27 cellular contexts compared by ENCODE assay signal in genomic region chr12:87982208-87982607, GRCh38. TPM values are rescaled to one million over a fixed set of nuclear protein-coding genes. Genes with fewer than 3 reads are reported as not detected.
DNase-seq lines count a peak whose midpoint lies in the region; ATAC-seq and TF ChIP-seq lines count a peak whose summit lies in the region.
"Had no signal": no experiment of that assay in that cellular context is flagged by ENCODE, and none has a peak within 500 bp of the region (broad histone marks: within the 10 kb centered on the region; RNA-seq: fewer than 3 reads in every experiment).

No MANE protein-coding gene starts in this region.

- intact Hi-C loops in left ventricle myocardium inferior (cut with micrococcal nuclease) = no loop called here

- H3K4me3 Mint-ChIP-seq in CD8-positive, alpha-beta memory T cell = no peak overlapping the region
- H3K4me3 Mint-ChIP-seq: CD4-positive, CD25-positive, alpha-beta regulatory T cell; WTC11 had no signal

- peaks cover 5 to 8% of the 10 kb centered on the region in 2 donors for H3K27me3 Mint-ChIP-seq in CD8-positive, alpha-beta memory T cell

- H3K9me3 ChIP-seq in fibroblast of lung (ENCODE audit: control insufficient read depth, insufficient read depth, low read depth, low read length) (no peaks in the 10 kb centered on the region), left ventricle myocardium inferior (replicated peaks) (no peaks in the 10 kb centered on the region)
- H3K9me3 ChIP-seq in CD8-positive, alpha-beta memory T cell (ENCODE audit: low read length) = no peaks in the 10 kb centered on the region
- H3K9me3 ChIP-seq: neutrophil, right atrium auricular region, upper lobe of left lung had no signal

- H3K36me3 Mint-ChIP-seq in CD8-positive, alpha-beta memory T cell = no peaks in the 10 kb centered on the region
- H3K36me3 Mint-ChIP-seq: CD4-positive, CD25-positive, alpha-beta regulatory T cell had no signal

- H3K27ac ChIP-seq in fibroblast of lung (ENCODE audit: insufficient read depth, low read length) = no peak overlapping the region
- no peak overlapping the region for H3K27ac ChIP-seq in left ventricle myocardium inferior (replicated peaks)
- H3K27ac ChIP-seq in CD8-positive, alpha-beta memory T cell (ENCODE audit: low read depth, low read length) = no peak overlapping the region
- H3K27ac ChIP-seq: epithelial cell of prostate, KMS-11, neutrophil, right atrium auricular region, upper lobe of left lung had no signal

- H2AFZ ChIP-seq in fibroblast of lung (ENCODE audit: low read length) = no peak overlapping the region

- POLR2A ChIA-PET in CD8-positive, alpha-beta memory T cell (lab: Charles Lee) = no interaction called here

- no peak overlapping the region for H3K9ac ChIP-seq in fibroblast of lung (ENCODE audit: insufficient read depth, low read length)
- H3K9ac ChIP-seq: KMS-11 had no signal

- H3K4me1 Mint-ChIP-seq in CD8-positive, alpha-beta memory T cell = no peaks in the 10 kb centered on the region
- H3K4me1 Mint-ChIP-seq: CD4-positive, CD25-positive, alpha-beta regulatory T cell; WTC11 had no signal

- no peak for ATAC-seq in HG03442 (IDR thresholded peaks at IDR 0.05; ENCODE audit: unreplicated experiment)
- ATAC-seq: WTC11 had no signal

- H3K4me3 ChIP-seq in fibroblast of lung (replicated peaks in 1 of 4; ENCODE audit: control extremely low read depth in 1 of 4, insufficient read depth in 1 of 4, low read depth in 3 of 4, low read length in 4 of 4) = no peak overlapping the region
- no peak overlapping the region for H3K4me3 ChIP-seq in skeletal muscle cell (ENCODE audit: low read depth, low read length)
- H3K4me3 ChIP-seq in left ventricle myocardium inferior = no peak overlapping the region
- no peak overlapping the region for H3K4me3 ChIP-seq in CD8-positive, alpha-beta memory T cell (ENCODE audit: low read length)
- H3K4me3 ChIP-seq: right atrium auricular region, upper lobe of left lung had no signal

- CTCF ChIA-PET in CD8-positive, alpha-beta memory T cell (lab: Charles Lee) = no interaction called here

- H4K20me1 ChIP-seq in fibroblast of lung (ENCODE audit: control insufficient read depth, extremely low read depth, insufficient read depth, low read length) = no peaks in the 10 kb centered on the region

- H3K36me3 ChIP-seq in fibroblast of lung (ENCODE audit: control insufficient read depth, insufficient read depth, low read length) (no peaks in the 10 kb centered on the region), left ventricle myocardium inferior (no peaks in the 10 kb centered on the region)
- no peaks in the 10 kb centered on the region for H3K36me3 ChIP-seq in CD8-positive, alpha-beta memory T cell (ENCODE audit: insufficient read depth, low read length)
- H3K36me3 ChIP-seq: neutrophil, right atrium auricular region, upper lobe of left lung had no signal

- peaks cover 0 to 3% (median 0%) of the 10 kb centered on the region in 5 donors for H3K9me3 Mint-ChIP-seq in CD8-positive, alpha-beta memory T cell

- no peak for TF ChIP-seq CTCF in fibroblast of lung (conservative IDR thresholded peaks at IDR 0.05 in 1 of 2, IDR thresholded peaks at IDR 0.05 in 1 of 2; ENCODE audit: low read depth in 1 of 2, low read length in 2 of 2)
- no peak for TF ChIP-seq CTCF in left ventricle myocardium inferior (IDR thresholded peaks at IDR 0.05; ENCODE audit: borderline replicate concordance)

- DNase-seq in AG20443 (ENCODE audit: low spot score) = peak; percentile 13
- DNase-seq in LHCN-M2 (ENCODE audit: low read depth) = peak; percentile 17
- peak; percentile 50 to 70 for DNase-seq in fibroblast of lung (ENCODE audit: low read depth in 2 of 2)
- DNase-seq in skeletal muscle cell (ENCODE audit: low read depth) = peak; percentile 13
- no peak for DNase-seq in Ammon's horn (ENCODE audit: low spot score)
- no peak for DNase-seq in left ventricle myocardium inferior
- no peak for DNase-seq in CD8-positive, alpha-beta memory T cell
- DNase-seq: ACHN; activated CD8-positive, alpha-beta memory T cell treated with anti-CD3 and anti-CD28 coated beads, Interleukin-2, amount 50 U/mL, for 4 hours; caudate nucleus; CD4-positive, CD25-positive, alpha-beta regulatory T cell; mammary epithelial cell; NCI-H187; NCI-H69; stimulated activated CD4-positive, alpha-beta T cell treated with anti-CD3 and anti-CD28 coated beads, Interleukin-15, amount 100 ng/mL, for 24 hours; T-helper 9 cell; upper lobe of left lung had no signal

- no peaks in the 10 kb centered on the region for H3K79me2 ChIP-seq in fibroblast of lung (ENCODE audit: control insufficient read depth, insufficient read depth, low read length)

- no peaks in the 10 kb centered on the region for H3K4me1 ChIP-seq in fibroblast of lung (ENCODE audit: control insufficient read depth, extremely low read depth, insufficient read depth, low read length)
- H3K4me1 ChIP-seq in left ventricle myocardium inferior = no peaks in the 10 kb centered on the region
- H3K4me1 ChIP-seq in CD8-positive, alpha-beta memory T cell (ENCODE audit: insufficient read depth, low read length) = no peaks in the 10 kb centered on the region
- H3K4me1 ChIP-seq: right atrium auricular region, upper lobe of left lung had no signal

- no peak overlapping the region for H3K27ac Mint-ChIP-seq in CD8-positive, alpha-beta memory T cell
- H3K27ac Mint-ChIP-seq: CD4-positive, CD25-positive, alpha-beta regulatory T cell; WTC11 had no signal

- H3K27me3 ChIP-seq in fibroblast of lung (ENCODE audit: control insufficient read depth, insufficient read depth, low read length) (no peaks in the 10 kb centered on the region), left ventricle myocardium inferior (ENCODE audit: low read depth) (no peaks in the 10 kb centered on the region)
- no peaks in the 10 kb centered on the region for H3K27me3 ChIP-seq in CD8-positive, alpha-beta memory T cell (ENCODE audit: insufficient read depth, low read length, poor library complexity, severe bottlenecking)
- H3K27me3 ChIP-seq: neutrophil, right atrium auricular region, upper lobe of left lung had no signal

- H3K4me2 ChIP-seq in fibroblast of lung (ENCODE audit: extremely low read depth, insufficient read depth, low read length) = peak overlapping the region; percentile 9
- H3K4me2 ChIP-seq: KMS-11 had no signal

RNA-seq across cellular contexts. Expression of gene C12orf50, which starts 47.0 kb away (rescaled TPM):
- total RNA-seq in LHCN-M2 (2014; rRNA removed) (not detected in 2 replicates), fibroblast of lung (under 0.01 TPM in 1 of 2 replicates, not detected in the other), left ventricle myocardium inferior (not detected)
- not detected for polyA plus RNA-seq in LHCN-M2 (2012)
- polyA plus RNA-seq in fibroblast of lung = not detected in 2 replicates
- polyA plus RNA-seq in fibroblast of lung (2012) = not detected in 2 replicates
- not detected in 2 replicates for polyA minus RNA-seq in fibroblast of lung (ENCODE audit: low replicate concordance)
- not detected for total RNA-seq in CD8-positive, alpha-beta memory T cell
- not detected for polyA plus RNA-seq in CD8-positive, alpha-beta memory T cell
- total RNA-seq: HT1080, kidney epithelial cell, myocyte, right atrium auricular region, WTC11 had no signal
- polyA plus RNA-seq: adipose tissue; CD4-positive, CD25-positive, alpha-beta regulatory T cell; mammary epithelial cell had no signal

Comparison
In these comparisons a context has a peak if more than half of its experiments do, and no peak if none do; other contexts are left out.
1. DNase-seq: peak in AG20443 (single experiment), LHCN-M2 (single experiment), fibroblast of lung (2 of 2) and skeletal muscle cell (single experiment); none in Ammon's horn (single experiment), left ventricle myocardium inferior (single experiment) and CD8-positive, alpha-beta memory T cell (0 of 5).